In the genomic region with DNA sequence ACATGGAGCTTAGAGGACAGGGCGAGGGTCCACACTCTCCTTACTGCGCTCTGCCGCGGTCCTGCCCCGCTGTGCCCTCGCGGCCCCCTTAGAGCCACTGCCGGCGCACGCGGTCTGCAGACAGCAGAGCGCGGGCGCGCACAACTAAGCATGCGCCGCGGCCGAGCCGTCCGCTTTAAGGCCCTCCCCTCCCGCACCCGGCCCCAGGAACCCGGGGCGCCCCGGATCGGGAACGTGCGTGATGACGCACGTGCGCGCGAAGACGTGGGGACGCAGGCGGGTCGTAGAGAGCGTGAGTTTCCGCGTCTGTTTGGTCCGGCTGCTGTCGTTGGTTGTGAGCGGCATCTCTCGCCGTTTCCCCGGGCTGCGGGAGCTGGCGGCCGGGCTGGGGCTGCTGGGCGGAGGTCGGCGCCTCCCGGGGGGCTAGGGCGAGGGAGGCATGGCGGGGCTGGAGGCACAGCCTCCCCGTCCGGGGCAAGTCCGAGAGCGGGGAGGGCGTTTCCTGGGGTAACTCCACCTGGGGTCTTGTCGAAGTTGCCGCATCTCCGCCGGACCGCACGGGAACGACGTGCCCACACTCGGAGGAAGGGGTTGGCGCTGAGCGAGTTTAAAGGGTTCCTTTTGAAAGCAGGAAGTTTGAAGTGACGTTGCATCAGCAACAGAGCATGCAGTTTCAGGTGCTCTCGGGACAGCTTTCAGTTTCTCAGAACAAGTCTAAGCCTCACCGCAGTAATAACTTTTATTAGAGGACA, we compare ENCODE assay signal across 8 cellular contexts. TPM values are rescaled to one million over a fixed set of nuclear protein-coding genes. Genes with fewer than 3 reads are reported as not detected.
A peak's percentile ranks its signal among the peaks of the same experiment; 100 is the strongest.
DNase-seq lines count a peak whose midpoint lies in the region; TF ChIP-seq lines count a peak whose summit lies in the region.

Gene RHBDD1 (plus strand): TSS at position 259 of the 752 bp plus-strand sequence. CDS start 28,640 bp downstream, outside the sequence.

- H3K4me1 Mint-ChIP-seq in neural progenitor cell, result peaks cover 16% of the 10 kb centered on the region

- no peaks in the 10 kb centered on the region; the same call in 1 of the 2 replicates for H3K27me3 ChIP-seq in H7 (ENCODE audit: control insufficient read depth, insufficient read depth, low read length)
- H3K27me3 ChIP-seq in SJCRH30, result no peaks in the 10 kb centered on the region
- H3K27me3 ChIP-seq in neural progenitor cell, result peaks cover 12% of the 10 kb centered on the region

- no peak within 1 kb of the TSS for H3K9ac ChIP-seq in neural progenitor cell

- H3K36me3 Mint-ChIP-seq in neural progenitor cell, result peaks cover 7% of the 10 kb centered on the region

- H3K9me3 Mint-ChIP-seq in neural progenitor cell, result peaks cover 2% of the 10 kb centered on the region

- DNase-seq in ELR (ENCODE audit: low read depth) (peak; percentile 95), H7 (peak; percentile 93), M059J (ENCODE audit: low read depth) (peak; percentile 92), SJCRH30 (peak; percentile 22 to 36), foreskin fibroblast (peak; percentile 98 to 99), neural progenitor cell (ENCODE audit: low spot score) (peak; percentile 96), stromal cell of bone marrow (ENCODE audit: low read depth) (peak; percentile 88)
- DNase-seq in activated gamma-delta T cell treated with anti-CD3 and anti-CD28 coated beads, Interleukin-2, amount 50 U/mL, for 16 hours (ENCODE audit: low read depth), result peak; percentile 90

- peaks cover 11% of the 10 kb centered on the region for H3F3A ChIP-seq in neural progenitor cell (ENCODE audit: low read depth)

- H3K4me3 ChIP-seq in H7 (ENCODE audit: insufficient read depth, low read depth, low read length) (peak within 1 kb of the TSS; percentile 74), SJCRH30 (peak within 1 kb of the TSS; percentile 57), foreskin fibroblast (ENCODE audit: low read depth in 1 of 2, low read length in 2 of 2) (peak within 1 kb of the TSS; percentile 70 to 78), neural progenitor cell (peak within 1 kb of the TSS; percentile 46)

- H3K4me2 ChIP-seq in neural progenitor cell, result peak within 1 kb of the TSS; percentile 70

- H3K9me3 ChIP-seq in SJCRH30 (replicated peaks) (no peaks in the 10 kb centered on the region), neural progenitor cell (ENCODE audit: low read depth) (no peaks in the 10 kb centered on the region)

- H3K27ac ChIP-seq in SJCRH30 (peak within 1 kb of the TSS; percentile 27; the same call in 1 of the 2 replicates), neural progenitor cell (peak within 1 kb of the TSS; percentile 13)

- TF ChIP-seq CTCF in foreskin fibroblast (IDR thresholded peaks at IDR 0.05; ENCODE audit: low read depth, low read length) (no peak), neural progenitor cell (IDR thresholded peaks at IDR 0.05) (no peak)

- H3K4me1 ChIP-seq in SJCRH30, result peaks cover 18% of the 10 kb centered on the region
- H3K4me1 ChIP-seq in neural progenitor cell, result peaks cover 8% of the 10 kb centered on the region

- H4K20me1 ChIP-seq in neural progenitor cell (ENCODE audit: low read depth), result no peaks in the 10 kb centered on the region

- peak within 1 kb of the TSS; percentile 91 for H3K27ac Mint-ChIP-seq in neural progenitor cell

- peaks cover 16% of the 10 kb centered on the region for H3K79me2 ChIP-seq in neural progenitor cell (ENCODE audit: low read depth)

- H3K4me3 Mint-ChIP-seq in neural progenitor cell, result peak within 1 kb of the TSS; percentile 93

- H3K36me3 ChIP-seq in H7 (replicated peaks; ENCODE audit: control insufficient read depth, insufficient read depth, low read length) (no peaks in the 10 kb centered on the region; the same call in none of the 2 replicates), SJCRH30 (no peaks in the 10 kb centered on the region), neural progenitor cell (no peaks in the 10 kb centered on the region)

- H3K27me3 Mint-ChIP-seq in neural progenitor cell (ENCODE audit: insufficient read depth, low read depth), result no peaks in the 10 kb centered on the region

- peak within 1 kb of the TSS; percentile 91 for H2AFZ ChIP-seq in neural progenitor cell (replicated peaks)

RNA-seq across cellular contexts. Expression of gene RHBDD1, which starts in this region (rescaled TPM):
- total RNA-seq in H7 (2014; rRNA removed; shearing (Covaris generic)), result 6.9 and 8.7 TPM in 2 replicates
- 4.4 and 11.6 TPM in 2 replicates for total RNA-seq in M059J (2014; rRNA removed; shearing (Covaris generic))
- 1.5 and 2.0 TPM in 2 replicates for total RNA-seq in SJCRH30 (2014; rRNA removed; shearing (Covaris generic))
- total RNA-seq in neural progenitor cell (ENCODE audit: low replicate concordance), result 13.8 and 15.1 TPM in 2 replicates

Comparison
In these comparisons a context has a peak if more than half of its experiments do, and no peak if none do; other contexts are left out.
1. Peak in every context shown above with its lines: DNase-seq, H3K4me3 ChIP-seq and H3K27ac ChIP-seq.
2. DNase-seq: peak in every context shown above with its lines; median percentile 98 in foreskin fibroblast; 96 in neural progenitor cell; 95 in ELR; 93 in H7; 92 in M059J; 90 in activated gamma-delta T cell treated with anti-CD3 and anti-CD28 coated beads, Interleukin-2, amount 50 U/mL, for 16 hours; 88 in stromal cell of bone marrow; 29 in SJCRH30.